Comparison of ENCODE assay signal across 20 cellular contexts in the genomic region with DNA sequence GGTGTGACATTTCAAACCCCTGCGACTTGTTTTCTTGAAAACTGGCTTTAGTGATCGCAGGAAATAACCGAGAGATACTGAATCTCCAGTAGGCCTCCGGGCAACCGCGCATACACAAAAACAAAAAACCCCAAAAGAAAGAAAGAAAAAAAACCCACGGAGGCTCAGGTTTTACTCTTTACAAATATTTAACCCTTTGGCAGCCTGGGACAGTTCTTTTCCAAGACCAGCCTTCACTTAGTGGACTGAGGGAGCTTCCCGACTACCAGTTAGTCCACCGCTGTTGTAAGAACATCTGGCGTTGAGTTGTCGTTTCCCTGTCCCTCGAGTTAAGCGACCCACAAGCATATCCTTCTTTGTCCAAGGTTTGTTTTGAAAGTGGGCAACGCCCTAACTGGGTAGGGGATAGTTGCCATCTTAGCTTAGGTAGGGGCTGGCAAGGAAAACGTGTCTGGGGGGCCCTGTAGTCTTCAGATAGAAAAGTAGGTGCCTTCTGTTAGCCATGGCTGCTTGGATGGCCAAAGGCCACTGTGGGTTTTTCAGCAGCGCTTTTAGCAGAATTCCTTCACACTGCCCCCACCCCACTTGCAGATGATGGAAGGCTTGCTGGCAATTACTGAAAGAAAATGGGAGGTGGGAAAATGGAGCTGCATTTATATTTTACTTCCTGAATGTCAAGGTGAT. TPM values are rescaled to one million over a fixed set of nuclear protein-coding genes. Genes with fewer than 3 reads are reported as not detected.
A peak's percentile ranks its signal among the peaks of the same experiment; 100 is the strongest.
DNase-seq lines count a peak whose midpoint lies in the region; ATAC-seq and TF ChIP-seq lines count a peak whose summit lies in the region.
"Had no signal": no experiment of that assay in that cellular context is flagged by ENCODE, and none has a peak within 500 bp of the region (broad histone marks: within the 10 kb centered on the region; RNA-seq: fewer than 3 reads in every experiment).

No MANE protein-coding gene starts in this region.

- H3K27ac ChIP-seq in spleen = no peak overlapping the region
- H3K27ac ChIP-seq: BLaER1, cardiac muscle cell, gastrocnemius medialis, upper lobe of right lung had no signal

- CTCF ChIA-PET in activated naive CD4-positive, alpha-beta T cell treated with anti-CD3 and anti-CD28 coated beads, Interleukin-2, amount 10 ng/mL, durations not matched to agents 7 days and 5 days (lab: Charles Lee) = interaction anchor here (1.6 kb wide), 1 partner anchor 10 kb away, joined by 4 read pairs; no protein-coding TSS in a partner anchor

- H3K4me1 ChIP-seq in spleen = peaks cover 57 to 82% (median 72%) of the 10 kb centered on the region in 6 donors

- peaks cover 0 to 4% (median 0%) of the 10 kb centered on the region in 6 donors for H3K36me3 ChIP-seq in spleen
- H3K36me3 ChIP-seq: cardiac muscle cell, gastrocnemius medialis, upper lobe of right lung had no signal

- WGBS in spleen, 5 donors = 18 to 32% (median 24%) methylated on average over 16 of the region's 16 CpGs

- H3K36me3 Mint-ChIP-seq in activated naive CD4-positive, alpha-beta T cell treated with anti-CD3 and anti-CD28 coated beads, Interleukin-2, amount 10 ng/mL, durations not matched to agents 7 days and 5 days = peaks cover 12% of the 10 kb centered on the region
- H3K36me3 Mint-ChIP-seq in activated naive CD4-positive, alpha-beta T cell treated with anti-CD3 and anti-CD28 coated beads, Interleukin-2, amount 50 U/mL, for 72 hours = peaks cover 15 to 25% of the 10 kb centered on the region in 2 donors
- peaks cover 16% of the 10 kb centered on the region for H3K36me3 Mint-ChIP-seq in central memory CD8-positive, alpha-beta T cell (ENCODE audit: insufficient read depth)
- H3K36me3 Mint-ChIP-seq in natural killer cell (peaks cover 13% of the 10 kb centered on the region), type B pancreatic cell (peaks cover 6% of the 10 kb centered on the region)

- H3K9me3 ChIP-seq in spleen = peaks cover 0 to 8% (median 0%) of the 10 kb centered on the region in 8 donors
- H3K9me3 ChIP-seq: gastrocnemius medialis, upper lobe of right lung had no signal

- no peak for DNase-seq in activated naive CD4-positive, alpha-beta T cell treated with anti-CD3 and anti-CD28 coated beads, Interleukin-2, amount 10 ng/mL, durations not matched to agents 7 days and 5 days
- DNase-seq in activated naive CD4-positive, alpha-beta T cell treated with anti-CD3 and anti-CD28 coated beads, Interleukin-2, amount 50 U/mL, for 72 hours (ENCODE audit: low spot score in 2 of 2) = no peak
- DNase-seq in central memory CD8-positive, alpha-beta T cell (ENCODE audit: low spot score in 2 of 2) = no peak
- DNase-seq in natural killer cell (no peak), type B pancreatic cell (ENCODE audit: extremely low spot score, unreplicated experiment) (no peak), HK-2 (ENCODE audit: unreplicated experiment) (no peak), spleen (no peak)
- DNase-seq: amniotic stem cell, erythroblast, gastrocnemius medialis, NCI-H2171 treated with DMSO at 0.1 percent for 48 hours, NCI-H526 treated with DMSO at 0.1 percent for 48 hours, T1000, upper lobe of right lung had no signal

- peaks cover 55% of the 10 kb centered on the region for H3K4me1 Mint-ChIP-seq in activated naive CD4-positive, alpha-beta T cell treated with anti-CD3 and anti-CD28 coated beads, Interleukin-2, amount 10 ng/mL, durations not matched to agents 7 days and 5 days
- peaks cover 46% of the 10 kb centered on the region for H3K4me1 Mint-ChIP-seq in central memory CD8-positive, alpha-beta T cell
- H3K4me1 Mint-ChIP-seq in natural killer cell (peaks cover 46 to 58% of the 10 kb centered on the region in 2 donors), type B pancreatic cell (ENCODE audit: unreplicated experiment) (peaks cover 16% of the 10 kb centered on the region)

- no peaks in the 10 kb centered on the region for H3K9me3 Mint-ChIP-seq in activated naive CD4-positive, alpha-beta T cell treated with anti-CD3 and anti-CD28 coated beads, Interleukin-2, amount 10 ng/mL, durations not matched to agents 7 days and 5 days
- H3K9me3 Mint-ChIP-seq in activated naive CD4-positive, alpha-beta T cell treated with anti-CD3 and anti-CD28 coated beads, Interleukin-2, amount 50 U/mL, for 72 hours = no peaks in the 10 kb centered on the region
- H3K9me3 Mint-ChIP-seq in central memory CD8-positive, alpha-beta T cell = no peaks in the 10 kb centered on the region
- H3K9me3 Mint-ChIP-seq in natural killer cell (no peaks in the 10 kb centered on the region), type B pancreatic cell (no peaks in the 10 kb centered on the region)

- H3K27ac Mint-ChIP-seq in activated naive CD4-positive, alpha-beta T cell treated with anti-CD3 and anti-CD28 coated beads, Interleukin-2, amount 10 ng/mL, durations not matched to agents 7 days and 5 days = peak overlapping the region; percentile 49
- no peak overlapping the region for H3K27ac Mint-ChIP-seq in activated naive CD4-positive, alpha-beta T cell treated with anti-CD3 and anti-CD28 coated beads, Interleukin-2, amount 50 U/mL, for 72 hours
- no peak overlapping the region for H3K27ac Mint-ChIP-seq in central memory CD8-positive, alpha-beta T cell (ENCODE audit: low read depth)
- H3K27ac Mint-ChIP-seq in natural killer cell (no peak overlapping the region), type B pancreatic cell (no peak overlapping the region)
- H3K27ac Mint-ChIP-seq: activated CD4-positive, alpha-beta T cell treated with anti-CD3 and anti-CD28 coated beads for 36 hours had no signal

- ATAC-seq in activated naive CD4-positive, alpha-beta T cell treated with anti-CD3 and anti-CD28 coated beads, Interleukin-2, amount 50 U/mL, for 72 hours = no peak
- no peak for ATAC-seq in central memory CD8-positive, alpha-beta T cell (replicated peaks; ENCODE audit: extremely low read depth, poor library complexity, severe bottlenecking)
- no peak for ATAC-seq in natural killer cell
- no peak for ATAC-seq in GM21717 (IDR thresholded peaks at IDR 0.05; ENCODE audit: unreplicated experiment)
- ATAC-seq: activated CD4-positive, alpha-beta T cell treated with anti-CD3 and anti-CD28 coated beads for 36 hours; gastrocnemius medialis; stimulated activated naive CD8-positive, alpha-beta T cell treated with anti-CD3 and anti-CD28 coated beads, Interleukin-15, Interleukin-2, amounts not matched to agents 100 U/mL and 50 U/mL, for 24 hours; upper lobe of right lung had no signal

- H3K4me3 Mint-ChIP-seq in activated naive CD4-positive, alpha-beta T cell treated with anti-CD3 and anti-CD28 coated beads, Interleukin-2, amount 10 ng/mL, durations not matched to agents 7 days and 5 days = no peak overlapping the region
- peak overlapping the region; percentile 4 for H3K4me3 Mint-ChIP-seq in central memory CD8-positive, alpha-beta T cell
- peak overlapping the region; percentile 53 for H3K4me3 Mint-ChIP-seq in natural killer cell
- peak overlapping the region; percentile 58 for H3K4me3 Mint-ChIP-seq in type B pancreatic cell
- H3K4me3 Mint-ChIP-seq: activated CD4-positive, alpha-beta T cell treated with anti-CD3 and anti-CD28 coated beads for 36 hours had no signal

- TF ChIP-seq POLR2A in spleen (IDR thresholded peaks at IDR 0.05) = no peak

- H3K27me3 ChIP-seq in spleen (replicated peaks in 1 of 7) = peaks cover 40 to 100% (median 99%) of the 10 kb centered on the region in 7 donors

- H3K4me3 ChIP-seq in spleen = peak overlapping the region in 1 of 8 donors; percentile 65
- H3K4me3 ChIP-seq: upper lobe of right lung had no signal

- H3K27me3 Mint-ChIP-seq in activated naive CD4-positive, alpha-beta T cell treated with anti-CD3 and anti-CD28 coated beads, Interleukin-2, amount 10 ng/mL, durations not matched to agents 7 days and 5 days = peaks cover 97% of the 10 kb centered on the region
- peaks cover 79% of the 10 kb centered on the region for H3K27me3 Mint-ChIP-seq in central memory CD8-positive, alpha-beta T cell
- peaks cover 58 to 66% of the 10 kb centered on the region in 2 donors for H3K27me3 Mint-ChIP-seq in natural killer cell (ENCODE audit: low read depth in 2 of 2)
- peaks cover 87% of the 10 kb centered on the region for H3K27me3 Mint-ChIP-seq in type B pancreatic cell

- intact Hi-C loops in natural killer cell (cut with micrococcal nuclease) (loop anchor here (5.0 kb wide), 1 partner anchor 56 kb away; no protein-coding TSS in a partner anchor), spleen (cut with DNase I; ENCODE audit: low total_unique reads) (no loop called here)

- TF ChIP-seq CTCF in natural killer cell (IDR thresholded peaks at IDR 0.05) = no peak
- no peak for TF ChIP-seq CTCF in type B pancreatic cell (conservative IDR thresholded peaks at IDR 0.05)
- TF ChIP-seq CTCF in spleen (IDR thresholded peaks at IDR 0.05 in 8 of 11, conservative IDR thresholded peaks at IDR 0.05 in 3 of 11) = no peak

RNA-seq across cellular contexts. Expression of a gene that starts 6.9 kb away (rescaled TPM):
- not detected for total RNA-seq in activated naive CD4-positive, alpha-beta T cell treated with anti-CD3 and anti-CD28 coated beads, Interleukin-2, amount 50 U/mL, for 72 hours
- total RNA-seq in natural killer cell (not detected), type B pancreatic cell (ENCODE audit: low replicate concordance) (1.2 and 4.5 TPM in 2 replicates), spleen (1 to 10 TPM in 1 of 7 donors, under 1 TPM in 6; 0.32 to 1.1 (median 0.52) TPM)
- polyA plus RNA-seq in spleen = under 1 TPM; 0.20 to 0.29 (median 0.22) TPM
- total RNA-seq: cardiac muscle cell, gastrocnemius medialis, osteocyte, upper lobe of right lung had no signal
- polyA plus RNA-seq: cardiac muscle cell had no signal

RNA-seq across cellular contexts. Expression of a gene that starts 32.2 kb away (rescaled TPM):
- 100 to 1,000 TPM; 164 to 173 TPM for total RNA-seq in activated naive CD4-positive, alpha-beta T cell treated with anti-CD3 and anti-CD28 coated beads, Interleukin-2, amount 50 U/mL, for 72 hours
- total RNA-seq in natural killer cell (10 to 100 TPM; 71.9 to 93.1 (median 79.8) TPM), type B pancreatic cell (ENCODE audit: low replicate concordance) (135 and 149 TPM in 2 replicates), spleen (10 to 100 TPM; 62.5 to 98.5 (median 82.4) TPM)
- 10 to 100 TPM; 49.7 to 86.8 (median 65.2) TPM for polyA plus RNA-seq in spleen
